In the genomic region with DNA sequence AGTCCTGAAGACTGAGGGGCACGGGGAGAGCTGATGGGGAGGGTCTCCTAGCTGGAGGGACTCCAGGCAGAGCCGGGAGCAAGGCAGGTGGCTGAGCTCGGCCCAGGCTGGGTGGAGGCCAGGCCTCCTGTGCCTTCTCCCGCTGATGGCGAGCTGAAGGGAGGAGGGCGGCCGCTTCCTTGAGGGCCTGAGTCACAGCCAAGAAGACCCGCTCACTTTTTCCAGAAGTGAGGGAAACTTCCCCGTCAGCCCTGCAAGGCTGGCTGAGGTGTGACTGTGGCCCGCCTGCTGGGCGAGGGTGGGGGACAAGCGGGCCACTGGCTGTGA, we compare ENCODE assay signal across 9 cellular contexts. TPM values are rescaled to one million over a fixed set of nuclear protein-coding genes. Genes with fewer than 3 reads are reported as not detected.
DNase-seq lines count a peak whose midpoint lies in the region; ATAC-seq and TF ChIP-seq lines count a peak whose summit lies in the region.
"Had no signal": no experiment of that assay in that cellular context is flagged by ENCODE, and none has a peak within 500 bp of the region (broad histone marks: within the 10 kb centered on the region; RNA-seq: fewer than 3 reads in every experiment).

No MANE protein-coding gene starts in this region.

- CTCF ChIA-PET in activated CD8-positive, alpha-beta T cell treated with anti-CD3 and anti-CD28 coated beads for 36 hours (lab: Charles Lee), result interaction anchor here (1.0 kb wide), 1 partner anchor 34 kb away, joined by 3 read pairs; no protein-coding TSS in a partner anchor

- H3K9me3 Mint-ChIP-seq in activated CD8-positive, alpha-beta T cell treated with anti-CD3 and anti-CD28 coated beads for 36 hours, result no peaks in the 10 kb centered on the region
- peaks cover 0 to 8% (median 0%) of the 10 kb centered on the region in 7 donors for H3K9me3 Mint-ChIP-seq in CD14-positive monocyte

- POLR2A ChIA-PET in activated CD8-positive, alpha-beta T cell treated with anti-CD3 and anti-CD28 coated beads for 36 hours (lab: Charles Lee), result interaction anchor here (0.9 to 2.8 kb wide), 3 partner anchors 26 to 34 kb away, joined by 3 to 8 read pairs (median 7); partner anchors contain the start of genes CCNL2 and MRPL20

- ATAC-seq in activated CD8-positive, alpha-beta T cell treated with anti-CD3 and anti-CD28 coated beads for 36 hours, result peak; percentile 82
- ATAC-seq in left cardiac atrium, result peak in 1 of 2 donors; percentile 5
- no peak for ATAC-seq in HG03439 (IDR thresholded peaks at IDR 0.05; ENCODE audit: unreplicated experiment)
- no peak for ATAC-seq in HG02885 (IDR thresholded peaks at IDR 0.05; ENCODE audit: poor library complexity, unreplicated experiment)

- peak overlapping the region in 2 of 7 experiments; percentile 1 to 6 for H3K4me3 ChIP-seq in skin epidermis

- intact Hi-C loops in activated CD8-positive, alpha-beta T cell treated with anti-CD3 and anti-CD28 coated beads for 36 hours (cut with micrococcal nuclease), result no loop called here
- intact Hi-C loops in left cardiac atrium (cut with DNase I), result no loop called here
- intact Hi-C loops in CD14-positive monocyte (cut with micrococcal nuclease), result no loop called here

- no peak overlapping the region for H3K27ac Mint-ChIP-seq in activated CD8-positive, alpha-beta T cell treated with anti-CD3 and anti-CD28 coated beads for 36 hours
- no peak overlapping the region for H3K27ac Mint-ChIP-seq in CD14-positive monocyte

- peak; percentile 73 for DNase-seq in HT-29 (ENCODE audit: low spot score)
- peak; percentile 89 for DNase-seq in activated CD8-positive, alpha-beta T cell treated with anti-CD3 and anti-CD28 coated beads for 36 hours
- DNase-seq in left cardiac atrium, result peak; percentile 76
- DNase-seq in NCI-H748 treated with DMSO at 0.1 percent for 48 hours (lab: John Stamatoyannopoulos, UW), result no peak
- no peak for DNase-seq in CD14-positive monocyte (ENCODE audit: low spot score)

- H3K4me1 Mint-ChIP-seq in activated CD8-positive, alpha-beta T cell treated with anti-CD3 and anti-CD28 coated beads for 36 hours (ENCODE audit: low read depth), result peaks cover 10% of the 10 kb centered on the region
- peaks cover 12% of the 10 kb centered on the region for H3K4me1 Mint-ChIP-seq in CD14-positive monocyte

- no peak overlapping the region for H3K4me3 Mint-ChIP-seq in activated CD8-positive, alpha-beta T cell treated with anti-CD3 and anti-CD28 coated beads for 36 hours
- peak overlapping the region in 1 of 2 donors; percentile 30 for H3K4me3 Mint-ChIP-seq in CD14-positive monocyte

- H3K36me3 Mint-ChIP-seq in activated CD8-positive, alpha-beta T cell treated with anti-CD3 and anti-CD28 coated beads for 36 hours (ENCODE audit: low read depth), result no peaks in the 10 kb centered on the region
- peaks cover 1 to 2% of the 10 kb centered on the region in 2 donors for H3K36me3 Mint-ChIP-seq in CD14-positive monocyte

- no peak for TF ChIP-seq CTCF in activated CD8-positive, alpha-beta T cell treated with anti-CD3 and anti-CD28 coated beads for 36 hours (IDR thresholded peaks at IDR 0.05)
- TF ChIP-seq CTCF in CD14-positive monocyte (IDR thresholded peaks at IDR 0.05), result no peak

- peak overlapping the region; percentile 66 to 95 (median 87) for H3K27ac ChIP-seq in skin epidermis

- H3K27me3 Mint-ChIP-seq in activated CD8-positive, alpha-beta T cell treated with anti-CD3 and anti-CD28 coated beads for 36 hours, result peaks cover 25% of the 10 kb centered on the region
- H3K27me3 Mint-ChIP-seq in CD14-positive monocyte (ENCODE audit: low read depth in 3 of 3), result peaks cover 44 to 95% (median 62%) of the 10 kb centered on the region in 3 donors

RNA-seq across cellular contexts. Expression of gene VWA1, which starts 1.7 kb away (rescaled TPM):
- total RNA-seq in HT-29 (2014; rRNA removed; shearing (Covaris generic)), result 220 and 232 TPM in 2 replicates
- total RNA-seq in activated CD8-positive, alpha-beta T cell treated with anti-CD3 and anti-CD28 coated beads for 36 hours, result under 1 TPM; 0.72 to 0.97 TPM
- total RNA-seq in left cardiac atrium, result 10 to 100 TPM; 24.9 to 66.4 TPM
- not detected for polyA plus RNA-seq in CD14-positive monocyte

RNA-seq across cellular contexts. Expression of gene ANKRD65, which starts 12.7 kb away (rescaled TPM):
- total RNA-seq in HT-29 (2014; rRNA removed; shearing (Covaris generic)), result 0.44 and 1.4 TPM in 2 replicates
- total RNA-seq in activated CD8-positive, alpha-beta T cell treated with anti-CD3 and anti-CD28 coated beads for 36 hours, result not detected
- 1 to 10 TPM; 2.2 to 3.0 TPM for total RNA-seq in left cardiac atrium
- polyA plus RNA-seq in CD14-positive monocyte, result not detected
- polyA plus RNA-seq: neural cell had no signal

RNA-seq across cellular contexts. Expression of gene ATAD3C, which starts 15.7 kb away (rescaled TPM):
- 2.3 and 3.1 TPM in 2 replicates for total RNA-seq in HT-29 (2014; rRNA removed; shearing (Covaris generic))
- 1 to 10 TPM in 1 of 2 experiments, under 1 TPM in 1; 0.99 to 1.8 TPM for total RNA-seq in activated CD8-positive, alpha-beta T cell treated with anti-CD3 and anti-CD28 coated beads for 36 hours
- 1 to 10 TPM; 1.7 to 2.4 TPM for total RNA-seq in left cardiac atrium
- polyA plus RNA-seq in CD14-positive monocyte, result not detected
- polyA plus RNA-seq: neural cell had no signal

RNA-seq across cellular contexts. Expression of gene MRPL20, which starts 26.7 kb away (rescaled TPM):
- 235 and 276 TPM in 2 replicates for total RNA-seq in HT-29 (2014; rRNA removed; shearing (Covaris generic))
- 100 to 1,000 TPM; 127 to 129 TPM for total RNA-seq in activated CD8-positive, alpha-beta T cell treated with anti-CD3 and anti-CD28 coated beads for 36 hours
- total RNA-seq in left cardiac atrium, result 100 to 1,000 TPM; 112 to 134 TPM
- polyA plus RNA-seq in CD14-positive monocyte, result 100 to 1,000 TPM; 156 to 186 TPM

RNA-seq across cellular contexts. Expression of gene CCNL2, which starts 34.6 kb away (rescaled TPM):
- 200 and 243 TPM in 2 replicates for total RNA-seq in HT-29 (2014; rRNA removed; shearing (Covaris generic))
- 10 to 100 TPM; 86.3 to 92.4 TPM for total RNA-seq in activated CD8-positive, alpha-beta T cell treated with anti-CD3 and anti-CD28 coated beads for 36 hours
- 10 to 100 TPM; 56.0 to 89.0 TPM for total RNA-seq in left cardiac atrium
- polyA plus RNA-seq in CD14-positive monocyte, result 10 to 100 TPM in 1 of 2 donors, 1 to 10 TPM in 1; 8.6 to 10.4 TPM

Comparison
In these comparisons a context has a peak if more than half of its experiments do, and no peak if none do; other contexts are left out.
1. DNase-seq: peak in HT-29 (single experiment), activated CD8-positive, alpha-beta T cell treated with anti-CD3 and anti-CD28 coated beads for 36 hours (single experiment) and left cardiac atrium (single experiment); none in NCI-H748 treated with DMSO at 0.1 percent for 48 hours (single experiment) and CD14-positive monocyte (single experiment).
2. RNA of gene VWA1, which starts 1.7 kb away (total RNA-seq): 220 to 232 TPM in HT-29 and 24.9 to 66.4 TPM in left cardiac atrium; 0.72 to 0.97 TPM in activated CD8-positive, alpha-beta T cell treated with anti-CD3 and anti-CD28 coated beads for 36 hours; every median in the first group is over 10 times any median in the second.